8 cellular contexts compared by ENCODE assay signal in genomic region chr2:11750422-11750821, GRCh38. TPM values are rescaled to one million over a fixed set of nuclear protein-coding genes. Genes with fewer than 3 reads are reported as not detected.
DNase-seq lines count a peak whose midpoint lies in the region; ATAC-seq lines count a peak whose summit lies in the region.

No MANE protein-coding gene starts in this region.

- DNase-seq in A172 (ENCODE audit: low spot score) (peak; percentile 36), AG08396 (ENCODE audit: low spot score) (no peak), NCI-H1694 (lab: John Stamatoyannopoulos, UW) (no peak), NCI-H510A treated with DMSO at 0.1 percent for 48 hours (lab: John Stamatoyannopoulos, UW) (no peak)
- DNase-seq in activated CD4-positive, alpha-beta memory T cell treated with anti-CD3 and anti-CD28 coated beads for 36 hours, result peak; percentile 65
- DNase-seq in naive thymus-derived CD4-positive, alpha-beta T cell, result peak in 8 of 9 donors; percentile 38 to 89 (median 78)

- H3K36me3 ChIP-seq in naive thymus-derived CD4-positive, alpha-beta T cell (ENCODE audit: control insufficient read depth in 2 of 3, insufficient read depth in 3 of 3, low read length in 3 of 3), result no peaks in the 10 kb centered on the region

- no peaks in the 10 kb centered on the region for H3K27me3 ChIP-seq in naive thymus-derived CD4-positive, alpha-beta T cell (ENCODE audit: control insufficient read depth in 2 of 2, insufficient read depth in 2 of 2, low read length in 2 of 2)

- CTCF ChIA-PET in activated CD4-positive, alpha-beta memory T cell treated with anti-CD3 and anti-CD28 coated beads for 36 hours (lab: Charles Lee), result interaction anchor here (0.6 to 7.1 kb wide), 7 partner anchors 21 to 376 kb away, joined by 3 to 78 read pairs (median 3); no protein-coding TSS in a partner anchor
- CTCF ChIA-PET in naive thymus-derived CD4-positive, alpha-beta T cell (lab: Charles Lee), result interaction anchor here (1.0 to 1.9 kb wide), 2 partner anchors 24 to 58 kb away, joined by 6 to 7 read pairs; no protein-coding TSS in a partner anchor

- H3K27ac ChIP-seq in naive thymus-derived CD4-positive, alpha-beta T cell (ENCODE audit: low read depth, low read length), result peak overlapping the region; percentile 80

- peak; percentile 39 for ATAC-seq in GM18909 (IDR thresholded peaks at IDR 0.05; ENCODE audit: poor library complexity, unreplicated experiment)
- ATAC-seq in HG03135 (IDR thresholded peaks at IDR 0.05; ENCODE audit: unreplicated experiment), result peak; percentile 28
- ATAC-seq in naive thymus-derived CD4-positive, alpha-beta T cell, result peak; percentile 65

- H3K27ac Mint-ChIP-seq in activated CD4-positive, alpha-beta memory T cell treated with anti-CD3 and anti-CD28 coated beads for 36 hours, result peak overlapping the region; percentile 83
- peak overlapping the region; percentile 87 to 96 (median 94) for H3K27ac Mint-ChIP-seq in naive thymus-derived CD4-positive, alpha-beta T cell

- peaks cover 52 to 68% of the 10 kb centered on the region in 2 donors for H3K4me1 ChIP-seq in naive thymus-derived CD4-positive, alpha-beta T cell (ENCODE audit: control insufficient read depth in 2 of 2, insufficient read depth in 2 of 2, low read length in 2 of 2)

- H3K4me3 ChIP-seq in naive thymus-derived CD4-positive, alpha-beta T cell (ENCODE audit: low read length), result peak overlapping the region; percentile 13

- POLR2A ChIA-PET in activated CD4-positive, alpha-beta memory T cell treated with anti-CD3 and anti-CD28 coated beads for 36 hours (lab: Charles Lee), result interaction anchor here (1.1 to 1.3 kb wide), 2 partner anchors 11 to 23 kb away, joined by 3 to 4 read pairs; no protein-coding TSS in a partner anchor
- POLR2A ChIA-PET in naive thymus-derived CD4-positive, alpha-beta T cell (lab: Charles Lee), result interaction anchor here (1.4 to 1.5 kb wide), 2 partner anchors 15 to 29 kb away, joined by 3 to 4 read pairs; no protein-coding TSS in a partner anchor

- peaks cover 2% of the 10 kb centered on the region for H3K36me3 Mint-ChIP-seq in activated CD4-positive, alpha-beta memory T cell treated with anti-CD3 and anti-CD28 coated beads for 36 hours
- peaks cover 0 to 3% (median 0%) of the 10 kb centered on the region in 5 donors for H3K36me3 Mint-ChIP-seq in naive thymus-derived CD4-positive, alpha-beta T cell

- H3K4me3 Mint-ChIP-seq in activated CD4-positive, alpha-beta memory T cell treated with anti-CD3 and anti-CD28 coated beads for 36 hours, result peak overlapping the region; percentile 21
- H3K4me3 Mint-ChIP-seq in naive thymus-derived CD4-positive, alpha-beta T cell, result peak overlapping the region; percentile 5 to 93 (median 76)

- peaks cover 83% of the 10 kb centered on the region for H3K4me1 Mint-ChIP-seq in activated CD4-positive, alpha-beta memory T cell treated with anti-CD3 and anti-CD28 coated beads for 36 hours (ENCODE audit: low read depth)
- H3K4me1 Mint-ChIP-seq in naive thymus-derived CD4-positive, alpha-beta T cell, result peaks cover 57 to 87% (median 82%) of the 10 kb centered on the region in 7 donors

- H3K9me3 Mint-ChIP-seq in activated CD4-positive, alpha-beta memory T cell treated with anti-CD3 and anti-CD28 coated beads for 36 hours, result no peaks in the 10 kb centered on the region
- peaks cover 0 to 3% (median 0%) of the 10 kb centered on the region in 11 donors for H3K9me3 Mint-ChIP-seq in naive thymus-derived CD4-positive, alpha-beta T cell

- no peaks in the 10 kb centered on the region for H3K9me3 ChIP-seq in naive thymus-derived CD4-positive, alpha-beta T cell (ENCODE audit: control insufficient read depth in 2 of 3, low read length in 3 of 3)

- no peaks in the 10 kb centered on the region for H3K27me3 Mint-ChIP-seq in activated CD4-positive, alpha-beta memory T cell treated with anti-CD3 and anti-CD28 coated beads for 36 hours
- H3K27me3 Mint-ChIP-seq in naive thymus-derived CD4-positive, alpha-beta T cell, result no peaks in the 10 kb centered on the region

- intact Hi-C loops in activated CD4-positive, alpha-beta memory T cell treated with anti-CD3 and anti-CD28 coated beads for 36 hours (cut with micrococcal nuclease), result loop anchor here (5.0 to 10.0 kb wide), 5 partner anchors 406 to 938 kb away; partner anchors contain the start of genes PDIA6, ROCK2 and SLC66A3
- intact Hi-C loops in naive thymus-derived CD4-positive, alpha-beta T cell (cut with micrococcal nuclease), result loop anchor here (1.0 to 10.0 kb wide), 6 partner anchors 25 to 1107 kb away; partner anchors contain the start of genes E2F6 (in 1 of the 2), PDIA6 (in 1 of the 2) and SLC66A3 (in 1 of the 2)

RNA-seq across cellular contexts. Expression of gene LPIN1, which starts 4.0 kb away (rescaled TPM):
- 25.8 and 34.4 TPM in 2 replicates for total RNA-seq in A172 (2014; rRNA removed; shearing (Covaris generic))
- total RNA-seq in activated CD4-positive, alpha-beta memory T cell treated with anti-CD3 and anti-CD28 coated beads for 36 hours, result 10 to 100 TPM; 41.1 to 48.0 TPM
- 10 to 100 TPM; 68.6 to 88.1 (median 76.7) TPM for total RNA-seq in naive thymus-derived CD4-positive, alpha-beta T cell
- polyA plus RNA-seq in naive thymus-derived CD4-positive, alpha-beta T cell, result 10 to 100 TPM; 25.5 to 26.7 TPM

Comparison
In these comparisons a context has a peak if more than half of its experiments do, and no peak if none do; other contexts are left out.
1. DNase-seq: peak in A172 (single experiment), activated CD4-positive, alpha-beta memory T cell treated with anti-CD3 and anti-CD28 coated beads for 36 hours (single experiment) and naive thymus-derived CD4-positive, alpha-beta T cell (8 of 9); none in AG08396 (single experiment), NCI-H1694 (single experiment) and NCI-H510A treated with DMSO at 0.1 percent for 48 hours (single experiment).
2. Peak in every context shown above with its lines, with median percentiles within 50 percentile points of each other: ATAC-seq.